16 cellular contexts compared by ENCODE assay signal in the genomic region with DNA sequence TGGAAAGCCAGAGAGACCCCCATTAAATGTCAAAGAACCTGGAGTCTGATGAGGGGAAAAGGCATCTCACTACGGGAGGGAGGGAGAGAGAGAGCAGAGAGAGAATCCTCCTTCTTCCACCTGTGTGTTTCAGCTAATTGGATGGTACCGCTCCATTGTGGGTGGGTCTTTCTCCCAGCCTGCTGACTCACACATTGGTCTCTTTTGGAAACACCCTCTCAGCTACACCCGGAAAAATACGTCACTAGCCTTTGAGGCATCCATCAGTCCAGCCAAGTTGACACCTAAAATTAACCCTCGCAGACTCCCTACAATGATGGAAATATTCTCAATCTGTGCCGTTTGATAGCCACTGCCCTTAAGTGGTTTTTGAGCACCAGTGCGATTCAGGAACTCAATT.
DNase-seq lines count a peak whose midpoint lies in the region; ATAC-seq, FAIRE-seq and TF ChIP-seq lines count a peak whose summit lies in the region.
"Had no signal": no experiment of that assay in that cellular context is flagged by ENCODE, and none has a peak within 500 bp of the region (broad histone marks: within the 10 kb centered on the region; RNA-seq: fewer than 3 reads in every experiment).

No MANE protein-coding gene starts in this region.

- in situ Hi-C loops in K562 (cut with MboI): no loop called here

- H3K9me3 ChIP-seq in K562 (replicated peaks; ENCODE audit: control insufficient read depth, insufficient read depth, low read depth, low read length) (no peaks in the 10 kb centered on the region), colonic mucosa (no peaks in the 10 kb centered on the region)
- H3K9me3 ChIP-seq: A549, BLaER1 had no signal

- H3K27ac ChIP-seq in K562 (ENCODE audit: extremely low read depth, low read depth, low read length) (no peak overlapping the region), colonic mucosa (no peak overlapping the region)
- H3K27ac ChIP-seq: A549, BLaER1 had no signal

- no peak for TF ChIP-seq EP300 in K562 (IDR thresholded peaks at IDR 0.05; ENCODE audit: low read length)

- TF ChIP-seq CTCF in K562 (IDR thresholded peaks at IDR 0.05 in 2 of 3, conservative IDR thresholded peaks at IDR 0.05 in 1 of 3; ENCODE audit: insufficient read depth in 2 of 3, low read depth in 1 of 3, low read length in 3 of 3): no peak
- TF ChIP-seq CTCF in colonic mucosa (IDR thresholded peaks at IDR 0.05): no peak

- no peaks in the 10 kb centered on the region for H3K9me1 ChIP-seq in K562 (ENCODE audit: control insufficient read depth, insufficient read depth, low read length)

- H3K4me1 ChIP-seq in K562 (replicated peaks in 1 of 2; ENCODE audit: control insufficient read depth in 2 of 2, insufficient read depth in 2 of 2, low read length in 2 of 2): no peaks in the 10 kb centered on the region
- H3K4me1 ChIP-seq in colonic mucosa: no peaks in the 10 kb centered on the region
- H3K4me1 ChIP-seq: A549, BLaER1 had no signal

- no TSS peak for BruUV-seq in K562 (replicated peaks; lab: Mats Ljungman, UMichigan)

- no peak for TF ChIP-seq POLR2A in K562 (conservative IDR thresholded peaks at IDR 0.05)

- H3K79me2 ChIP-seq in K562 (ENCODE audit: control insufficient read depth, insufficient read depth, low read length): no peaks in the 10 kb centered on the region

- H3K4me3 ChIP-seq in K562 (no peak overlapping the region), colonic mucosa (no peak overlapping the region)
- H3K4me3 ChIP-seq: A549, BLaER1, GM12878 had no signal

- intact Hi-C loops in K562 (cut with micrococcal nuclease): no loop called here
- intact Hi-C loops in colonic mucosa (cut with DNase I): no loop called here

- no peak overlapping the region for H2AFZ ChIP-seq in K562 (ENCODE audit: low read depth, low read length)

- H3K9ac ChIP-seq in K562 (ENCODE audit: insufficient read depth in 1 of 2, low read depth in 2 of 2, low read length in 2 of 2) (no peak overlapping the region), colonic mucosa (ENCODE audit: low read depth in 2 of 2, low read length in 2 of 2) (no peak overlapping the region)
- H3K9ac ChIP-seq: BLaER1 had no signal

- no peak for TF ChIP-seq RAD21 in K562 (CRISPR knock-in tag; conservative IDR thresholded peaks at IDR 0.05 in 1 of 2, IDR thresholded peaks at IDR 0.05 in 1 of 2)

- no peak overlapping the region for H3K4me2 ChIP-seq in K562 (ENCODE audit: insufficient read depth, low read length)
- H3K4me2 ChIP-seq: A549, BLaER1 had no signal

- CTCF ChIA-PET in K562 (lab: Yijun Ruan, JAX; ENCODE audit: low intra/inter-chr PET ratio): no interaction called here

- DNase-seq in Daoy (ENCODE audit: low read depth) (peak; percentile 61), M059J (ENCODE audit: low read depth) (peak; percentile 55), K562 (ENCODE audit: extremely low read depth in 1 of 4, low spot score in 3 of 4) (peak in 2 of 4 experiments; percentile 3 to 4), islet precursor cell (no peak), colonic mucosa (no peak), NCI-H82 treated with DMSO at 0.1 percent for 48 hours (lab: John Stamatoyannopoulos, UW; ENCODE audit: unreplicated experiment) (no peak)
- DNase-seq: AML-193; CD4-positive, alpha-beta memory T cell; DMS79 treated with DMSO at 0.1 percent for 48 hours; KG1 had no signal

- peaks cover 2 to 10% of the 10 kb centered on the region in 2 experiments; a peak in 2 of 5 replicates for H3K27me3 ChIP-seq in K562 (ENCODE audit: control insufficient read depth in 2 of 2, insufficient read depth in 2 of 2, low read length in 2 of 2)
- no peaks in the 10 kb centered on the region for H3K27me3 ChIP-seq in colonic mucosa
- H3K27me3 ChIP-seq: BLaER1 had no signal

- H4K20me1 ChIP-seq in K562 (replicated peaks; ENCODE audit: control insufficient read depth, insufficient read depth, low read length): no peaks in the 10 kb centered on the region
- H4K20me1 ChIP-seq: BLaER1 had no signal

- WGBS in K562 (ENCODE audit: insufficient coverage, low coverage, missing lambda C conversion rate): 3% methylated on average over 6 of the region's 7 CpGs

- peak; percentile 47; the same call in 2 of the 3 replicates for ATAC-seq in K562
- ATAC-seq: GM12878, HCT116, HepG2 had no signal

- POLR2A ChIA-PET in K562 (lab: Yijun Ruan, JAX): no interaction called here

- no peaks in the 10 kb centered on the region for H3K36me3 ChIP-seq in K562 (ENCODE audit: control insufficient read depth, insufficient read depth, low read length)
- H3K36me3 ChIP-seq in colonic mucosa: no peaks in the 10 kb centered on the region

- no peak for FAIRE-seq in K562 (lab: Jason Lieb, UNC)
- FAIRE-seq: A549, GM12878, GM19239, HepG2 had no signal

TF ChIP-seq in K562, 482 proteins besides CTCF, POLR2A, EP300 and RAD21:
- TF ChIP-seq FOXA1 (IDR thresholded peaks at IDR 0.05; ENCODE audit: borderline replicate concordance): no peak
- TF ChIP-seq SRF (CRISPR knock-in tag; IDR thresholded peaks at IDR 0.05): no peak
- no peak for TF ChIP-seq CSDE1 (IDR thresholded peaks at IDR 0.05)
- TF ChIP-seq CCAR2 (IDR thresholded peaks at IDR 0.05; ENCODE audit: low read depth, low read length): no peak
- TF ChIP-seq, protein P1, sequence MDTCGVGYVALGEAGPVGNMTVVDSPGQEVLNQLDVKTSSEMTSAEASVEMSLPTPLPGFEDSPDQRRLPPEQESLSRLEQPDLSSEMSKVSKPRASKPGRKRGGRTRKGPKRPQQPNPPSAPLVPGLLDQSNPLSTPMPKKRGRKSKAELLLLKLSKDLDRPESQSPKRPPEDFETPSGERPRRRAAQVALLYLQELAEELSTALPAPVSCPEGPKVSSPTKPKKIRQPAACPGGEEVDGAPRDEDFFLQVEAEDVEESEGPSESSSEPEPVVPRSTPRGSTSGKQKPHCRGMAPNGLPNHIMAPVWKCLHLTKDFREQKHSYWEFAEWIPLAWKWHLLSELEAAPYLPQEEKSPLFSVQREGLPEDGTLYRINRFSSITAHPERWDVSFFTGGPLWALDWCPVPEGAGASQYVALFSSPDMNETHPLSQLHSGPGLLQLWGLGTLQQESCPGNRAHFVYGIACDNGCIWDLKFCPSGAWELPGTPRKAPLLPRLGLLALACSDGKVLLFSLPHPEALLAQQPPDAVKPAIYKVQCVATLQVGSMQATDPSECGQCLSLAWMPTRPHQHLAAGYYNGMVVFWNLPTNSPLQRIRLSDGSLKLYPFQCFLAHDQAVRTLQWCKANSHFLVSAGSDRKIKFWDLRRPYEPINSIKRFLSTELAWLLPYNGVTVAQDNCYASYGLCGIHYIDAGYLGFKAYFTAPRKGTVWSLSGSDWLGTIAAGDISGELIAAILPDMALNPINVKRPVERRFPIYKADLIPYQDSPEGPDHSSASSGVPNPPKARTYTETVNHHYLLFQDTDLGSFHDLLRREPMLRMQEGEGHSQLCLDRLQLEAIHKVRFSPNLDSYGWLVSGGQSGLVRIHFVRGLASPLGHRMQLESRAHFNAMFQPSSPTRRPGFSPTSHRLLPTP (IDR thresholded peaks at IDR 0.05; ENCODE audit: borderline replicate concordance, extremely low read depth, insufficient read length): no peak

Comparison
In these comparisons a context has a peak if more than half of its experiments do, and no peak if none do; other contexts are left out.
1. DNase-seq: peak in Daoy (single experiment) and M059J (single experiment); none in islet precursor cell (single experiment), colonic mucosa (single experiment) and NCI-H82 treated with DMSO at 0.1 percent for 48 hours (single experiment).